9 cellular contexts compared by ENCODE assay signal in genomic region chr7:79451580-79451979, GRCh38. TPM values are rescaled to one million over a fixed set of nuclear protein-coding genes. Genes with fewer than 3 reads are reported as not detected.
DNase-seq lines count a peak whose midpoint lies in the region; ATAC-seq and TF ChIP-seq lines count a peak whose summit lies in the region.
"Had no signal": no experiment of that assay in that cellular context is flagged by ENCODE, and none has a peak within 500 bp of the region (broad histone marks: within the 10 kb centered on the region; RNA-seq: fewer than 3 reads in every experiment).

No MANE protein-coding gene starts in this region.

- no peak overlapping the region for H3K27ac ChIP-seq in SJCRH30

- H3K4me1 ChIP-seq in BE2C = no peaks in the 10 kb centered on the region
- H3K4me1 ChIP-seq in SJCRH30 = no peaks in the 10 kb centered on the region

- no peak for ATAC-seq in GM19023 (IDR thresholded peaks at IDR 0.05; ENCODE audit: unreplicated experiment)

- H3K27me3 ChIP-seq in BE2C = no peaks in the 10 kb centered on the region
- no peaks in the 10 kb centered on the region for H3K27me3 ChIP-seq in SJCRH30

- H3K9me3 ChIP-seq in BE2C = no peaks in the 10 kb centered on the region
- H3K9me3 ChIP-seq in SJCRH30 (replicated peaks) = no peaks in the 10 kb centered on the region

- H3K4me1 Mint-ChIP-seq in osteocyte (ENCODE audit: unreplicated experiment) = peaks cover 24% of the 10 kb centered on the region

- no peak for TF ChIP-seq CTCF in BE2C (IDR thresholded peaks at IDR 0.05; ENCODE audit: low read depth, low read length)
- no peak for TF ChIP-seq CTCF in fibroblast of pulmonary artery (IDR thresholded peaks at IDR 0.05; ENCODE audit: low read length, missing control alignments)
- TF ChIP-seq CTCF in osteocyte (IDR thresholded peaks at IDR 0.05) = no peak

- peak overlapping the region; percentile 95 for H3K4me3 Mint-ChIP-seq in osteocyte (ENCODE audit: unreplicated experiment)

- H3K9me3 Mint-ChIP-seq in osteocyte (ENCODE audit: unreplicated experiment) = no peaks in the 10 kb centered on the region

- peak overlapping the region; percentile 91 for H3K4me3 ChIP-seq in BE2C (ENCODE audit: low read depth, low read length)
- peak overlapping the region; percentile 74 for H3K4me3 ChIP-seq in SJCRH30
- H3K4me3 ChIP-seq in fibroblast of pulmonary artery (replicated peaks; ENCODE audit: low read depth, low read length) = peak overlapping the region; percentile 77

- DNase-seq in BE2C = no peak
- no peak for DNase-seq in SJCRH30
- DNase-seq in fibroblast of pulmonary artery (ENCODE audit: low read depth) = no peak
- no peak for DNase-seq in osteocyte (ENCODE audit: extremely low spot score, unreplicated experiment)
- no peak for DNase-seq in DMS153 treated with DMSO at 0.1 percent for 48 hours (lab: John Stamatoyannopoulos, UW; ENCODE audit: unreplicated experiment)
- no peak for DNase-seq in retina
- DNase-seq in H4 (ENCODE audit: low spot score) = no peak
- DNase-seq: activated T-cell treated with anti-CD3 and anti-CD28 coated beads, Interleukin-2, amount 50 U/mL, for 4 hours had no signal

- H3K27ac Mint-ChIP-seq in osteocyte (ENCODE audit: unreplicated experiment) = peak overlapping the region; percentile 94

- no peaks in the 10 kb centered on the region for H3K27me3 Mint-ChIP-seq in osteocyte (ENCODE audit: unreplicated experiment)

- no peaks in the 10 kb centered on the region for H3K36me3 ChIP-seq in BE2C
- no peaks in the 10 kb centered on the region for H3K36me3 ChIP-seq in SJCRH30

- no peaks in the 10 kb centered on the region for H3K36me3 Mint-ChIP-seq in osteocyte (ENCODE audit: unreplicated experiment)

RNA-seq across cellular contexts. Expression of gene MAGI2, which starts 1.9 kb away (rescaled TPM):
- 5.4 TPM for polyA plus RNA-seq in BE2C (2012; ENCODE audit: insufficient read depth, insufficient read length, low read depth)
- 1.8 and 2.4 TPM in 2 replicates for total RNA-seq in SJCRH30 (2014; rRNA removed; shearing (Covaris generic))
- 10.7 TPM in 2 replicates for total RNA-seq in osteocyte
- total RNA-seq in H4 (2014; rRNA removed; shearing (Covaris generic)) = 1.1 and 1.8 TPM in 2 replicates
